In genomic region chr16:87503232-87503937, GRCh38 we compare ENCODE assay signal across 2 cellular contexts.
TF ChIP-seq lines count a peak whose summit lies in the region.

No MANE protein-coding gene starts in this region.

TF ChIP-seq in K562, 482 proteins besides CTCF, POLR2A, EP300 and RAD21 (continued from another document):
- TF ChIP-seq, protein P1, sequence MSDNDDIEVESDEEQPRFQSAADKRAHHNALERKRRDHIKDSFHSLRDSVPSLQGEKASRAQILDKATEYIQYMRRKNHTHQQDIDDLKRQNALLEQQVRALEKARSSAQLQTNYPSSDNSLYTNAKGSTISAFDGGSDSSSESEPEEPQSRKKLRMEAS (CRISPR knock-in tag; IDR thresholded peaks at IDR 0.05) = peak; percentile 4; the same call in 1 of the 2 replicates
TF ChIP-seq in K562: peak in this region for 2; not testable (repeated sequence) for 480.

TF ChIP-seq in HepG2, 621 proteins besides CTCF, POLR2A, EP300 and RAD21 (continued from another document):
- TF ChIP-seq, protein P2, sequence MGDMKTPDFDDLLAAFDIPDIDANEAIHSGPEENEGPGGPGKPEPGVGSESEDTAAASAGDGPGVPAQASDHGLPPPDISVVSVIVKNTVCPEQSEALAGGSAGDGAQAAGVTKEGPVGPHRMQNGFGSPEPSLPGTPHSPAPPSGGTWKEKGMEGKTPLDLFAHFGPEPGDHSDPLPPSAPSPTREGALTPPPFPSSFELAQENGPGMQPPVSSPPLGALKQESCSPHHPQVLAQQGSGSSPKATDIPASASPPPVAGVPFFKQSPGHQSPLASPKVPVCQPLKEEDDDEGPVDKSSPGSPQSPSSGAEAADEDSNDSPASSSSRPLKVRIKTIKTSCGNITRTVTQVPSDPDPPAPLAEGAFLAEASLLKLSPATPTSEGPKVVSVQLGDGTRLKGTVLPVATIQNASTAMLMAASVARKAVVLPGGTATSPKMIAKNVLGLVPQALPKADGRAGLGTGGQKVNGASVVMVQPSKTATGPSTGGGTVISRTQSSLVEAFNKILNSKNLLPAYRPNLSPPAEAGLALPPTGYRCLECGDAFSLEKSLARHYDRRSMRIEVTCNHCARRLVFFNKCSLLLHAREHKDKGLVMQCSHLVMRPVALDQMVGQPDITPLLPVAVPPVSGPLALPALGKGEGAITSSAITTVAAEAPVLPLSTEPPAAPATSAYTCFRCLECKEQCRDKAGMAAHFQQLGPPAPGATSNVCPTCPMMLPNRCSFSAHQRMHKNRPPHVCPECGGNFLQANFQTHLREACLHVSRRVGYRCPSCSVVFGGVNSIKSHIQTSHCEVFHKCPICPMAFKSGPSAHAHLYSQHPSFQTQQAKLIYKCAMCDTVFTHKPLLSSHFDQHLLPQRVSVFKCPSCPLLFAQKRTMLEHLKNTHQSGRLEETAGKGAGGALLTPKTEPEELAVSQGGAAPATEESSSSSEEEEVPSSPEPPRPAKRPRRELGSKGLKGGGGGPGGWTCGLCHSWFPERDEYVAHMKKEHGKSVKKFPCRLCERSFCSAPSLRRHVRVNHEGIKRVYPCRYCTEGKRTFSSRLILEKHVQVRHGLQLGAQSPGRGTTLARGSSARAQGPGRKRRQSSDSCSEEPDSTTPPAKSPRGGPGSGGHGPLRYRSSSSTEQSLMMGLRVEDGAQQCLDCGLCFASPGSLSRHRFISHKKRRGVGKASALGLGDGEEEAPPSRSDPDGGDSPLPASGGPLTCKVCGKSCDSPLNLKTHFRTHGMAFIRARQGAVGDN (CRISPR knock-in tag; IDR thresholded peaks at IDR 0.05) = peak; percentile 34
